In the genomic region with DNA sequence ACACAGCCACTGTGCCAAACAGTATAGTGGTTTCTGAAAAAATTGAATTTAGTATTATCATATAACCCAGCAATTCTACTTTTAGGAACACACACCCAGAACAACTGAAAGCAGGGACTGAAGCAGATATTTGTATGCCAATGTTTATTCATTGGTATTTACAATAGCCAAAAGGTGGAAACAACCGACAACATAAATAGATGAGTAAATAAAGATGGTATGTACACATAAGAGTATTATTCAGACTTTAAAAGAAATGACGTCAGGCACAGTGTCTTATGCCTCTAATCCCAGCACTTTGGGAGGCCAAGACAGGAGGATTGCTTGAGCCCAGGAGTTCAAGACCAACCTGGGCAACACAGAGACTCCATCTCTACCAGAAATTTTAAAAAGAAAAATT, we compare ENCODE assay signal across 16 cellular contexts. TPM values are rescaled to one million over a fixed set of nuclear protein-coding genes. Genes with fewer than 3 reads are reported as not detected.
A peak's percentile ranks its signal among the peaks of the same experiment; 100 is the strongest.
DNase-seq lines count a peak whose midpoint lies in the region; ATAC-seq and TF ChIP-seq lines count a peak whose summit lies in the region.
"Had no signal": no experiment of that assay in that cellular context is flagged by ENCODE, and none has a peak within 500 bp of the region (broad histone marks: within the 10 kb centered on the region; RNA-seq: fewer than 3 reads in every experiment).

No MANE protein-coding gene starts in this region.

- H3K4me3 ChIP-seq in left ventricle myocardium inferior: no peak overlapping the region
- H3K4me3 ChIP-seq in Karpas-422 (ENCODE audit: low read length): no peak overlapping the region
- H3K4me3 ChIP-seq: gastroesophageal sphincter, K562, tibial nerve had no signal

- peaks cover 3% of the 10 kb centered on the region for H3K27me3 Mint-ChIP-seq in activated naive CD8-positive, alpha-beta T cell treated with anti-CD3 and anti-CD28 coated beads for 36 hours
- H3K27me3 Mint-ChIP-seq in stimulated activated naive CD8-positive, alpha-beta T cell treated with anti-CD3 and anti-CD28 coated beads, Interleukin-15, amount 100 ng/mL, for 72 hours: no peaks in the 10 kb centered on the region

- peaks cover 6% of the 10 kb centered on the region for H3K9me3 ChIP-seq in left ventricle myocardium inferior (replicated peaks)
- no peaks in the 10 kb centered on the region; the same call in 1 of the 2 replicates for H3K9me3 ChIP-seq in Karpas-422 (ENCODE audit: low read length)
- H3K9me3 ChIP-seq: gastroesophageal sphincter had no signal

- H3K36me3 ChIP-seq in left ventricle myocardium inferior: no peaks in the 10 kb centered on the region
- H3K36me3 ChIP-seq in Karpas-422 (ENCODE audit: insufficient read depth, low read length): peaks cover 78% of the 10 kb centered on the region
- H3K36me3 ChIP-seq: gastroesophageal sphincter had no signal

- peak overlapping the region; percentile 69 for H3K4me3 Mint-ChIP-seq in activated naive CD8-positive, alpha-beta T cell treated with anti-CD3 and anti-CD28 coated beads for 36 hours
- H3K4me3 Mint-ChIP-seq in stimulated activated naive CD8-positive, alpha-beta T cell treated with anti-CD3 and anti-CD28 coated beads, Interleukin-15, amount 100 ng/mL, for 72 hours: peak overlapping the region; percentile 61 to 79

- peaks cover 100% of the 10 kb centered on the region for H3K79me2 ChIP-seq in Karpas-422 (ENCODE audit: low read length)

- no peak for TF ChIP-seq CTCF in left ventricle myocardium inferior (IDR thresholded peaks at IDR 0.05; ENCODE audit: borderline replicate concordance)

- H3K9me2 ChIP-seq in Karpas-422 (replicated peaks; ENCODE audit: insufficient read depth, low read length): no peaks in the 10 kb centered on the region

- DNase-seq in left ventricle myocardium inferior (no peak), Right ventricle myocardium superior (no peak), Karpas-422 (no peak), KG1 (lab: John Stamatoyannopoulos, UW) (no peak)
- no peak for DNase-seq in activated naive CD8-positive, alpha-beta T cell treated with anti-CD3 and anti-CD28 coated beads for 36 hours
- no peak for DNase-seq in stimulated activated naive CD8-positive, alpha-beta T cell treated with anti-CD3 and anti-CD28 coated beads, Interleukin-15, amount 100 ng/mL, for 72 hours
- no peak for DNase-seq in stimulated activated naive CD4-positive, alpha-beta T cell (lab: John Stamatoyannopoulos, UW)
- DNase-seq: activated effector memory CD4-positive, alpha-beta T cell treated with anti-CD3 and anti-CD28 coated beads, Interleukin-2, amount 50 U/mL, for 16 hours; effector CD4-positive, alpha-beta T cell; left colon; NCI-H1048; stimulated activated CD4-positive, alpha-beta T cell treated with anti-CD3 and anti-CD28 coated beads, Interleukin-12 subunit alpha, Interleukin-12 subunit beta, amount 100 ng/mL, for 4 hours had no signal

- peak overlapping the region; percentile 94 for H3K4me2 ChIP-seq in Karpas-422 (ENCODE audit: low read depth, low read length, poor library complexity, severe bottlenecking)

- H3K4me1 ChIP-seq in left ventricle myocardium inferior (peaks cover 64% of the 10 kb centered on the region), Karpas-422 (ENCODE audit: low read length) (peaks cover 74% of the 10 kb centered on the region)

- H3K36me3 Mint-ChIP-seq in activated naive CD8-positive, alpha-beta T cell treated with anti-CD3 and anti-CD28 coated beads for 36 hours: peaks cover 83% of the 10 kb centered on the region

- 0 out of 2 replicates have a peak, but pooled peaks cover 1% of the 10 kb centered on the region for H4K20me1 ChIP-seq in Karpas-422 (ENCODE audit: insufficient read depth, low read depth, low read length)

- intact Hi-C loops in left ventricle myocardium inferior (cut with micrococcal nuclease): no loop called here
- intact Hi-C loops in Right ventricle myocardium superior (cut with DNase I): no loop called here

- H3K27me3 ChIP-seq in left ventricle myocardium inferior (ENCODE audit: low read depth) (no peaks in the 10 kb centered on the region), Karpas-422 (ENCODE audit: low read length) (no peaks in the 10 kb centered on the region)
- H3K27me3 ChIP-seq: gastroesophageal sphincter, tibial nerve had no signal

- peak overlapping the region; percentile 96 for H3K27ac Mint-ChIP-seq in activated naive CD8-positive, alpha-beta T cell treated with anti-CD3 and anti-CD28 coated beads for 36 hours
- H3K27ac Mint-ChIP-seq in stimulated activated naive CD8-positive, alpha-beta T cell treated with anti-CD3 and anti-CD28 coated beads, Interleukin-15, amount 100 ng/mL, for 72 hours: peak overlapping the region in 1 of 2 donors; percentile 98

- peaks cover 18% of the 10 kb centered on the region for H3K9me3 Mint-ChIP-seq in activated naive CD8-positive, alpha-beta T cell treated with anti-CD3 and anti-CD28 coated beads for 36 hours
- peaks cover 7 to 9% of the 10 kb centered on the region in 2 donors for H3K9me3 Mint-ChIP-seq in stimulated activated naive CD8-positive, alpha-beta T cell treated with anti-CD3 and anti-CD28 coated beads, Interleukin-15, amount 100 ng/mL, for 72 hours

- H2AFZ ChIP-seq in Karpas-422 (ENCODE audit: low read length): no peak overlapping the region

- peaks cover 75% of the 10 kb centered on the region for H3K4me1 Mint-ChIP-seq in activated naive CD8-positive, alpha-beta T cell treated with anti-CD3 and anti-CD28 coated beads for 36 hours
- peaks cover 81% of the 10 kb centered on the region for H3K4me1 Mint-ChIP-seq in stimulated activated naive CD8-positive, alpha-beta T cell treated with anti-CD3 and anti-CD28 coated beads, Interleukin-15, amount 100 ng/mL, for 72 hours

- H3K27ac ChIP-seq in left ventricle myocardium inferior (replicated peaks) (peak overlapping the region; percentile 88), Karpas-422 (ENCODE audit: low read length) (peak overlapping the region; percentile 95)
- H3K27ac ChIP-seq: tibial nerve had no signal

- H3K9ac ChIP-seq in Karpas-422 (ENCODE audit: low read length): no peak overlapping the region

- ATAC-seq in Right ventricle myocardium superior (ENCODE audit: poor library complexity): no peak
- no peak for ATAC-seq in stimulated activated naive CD8-positive, alpha-beta T cell treated with anti-CD3 and anti-CD28 coated beads, Interleukin-15, amount 100 ng/mL, for 72 hours
- ATAC-seq: esophagus mucosa, gastroesophageal sphincter, K562, left colon had no signal

RNA-seq across cellular contexts. Expression of gene CDCA7L, which starts 7.2 kb away (rescaled TPM):
- total RNA-seq in left ventricle myocardium inferior: 41.0 TPM
- 62.5 TPM for total RNA-seq in Right ventricle myocardium superior
- total RNA-seq in Karpas-422 (2014; rRNA removed; shearing (Covaris generic); ENCODE audit: low replicate concordance): 278 and 314 TPM in 2 replicates
- 100 to 1,000 TPM; 123 to 128 TPM for total RNA-seq in activated naive CD8-positive, alpha-beta T cell treated with anti-CD3 and anti-CD28 coated beads for 36 hours
